ENCODE assay signal across 8 cellular contexts in the genomic region with DNA sequence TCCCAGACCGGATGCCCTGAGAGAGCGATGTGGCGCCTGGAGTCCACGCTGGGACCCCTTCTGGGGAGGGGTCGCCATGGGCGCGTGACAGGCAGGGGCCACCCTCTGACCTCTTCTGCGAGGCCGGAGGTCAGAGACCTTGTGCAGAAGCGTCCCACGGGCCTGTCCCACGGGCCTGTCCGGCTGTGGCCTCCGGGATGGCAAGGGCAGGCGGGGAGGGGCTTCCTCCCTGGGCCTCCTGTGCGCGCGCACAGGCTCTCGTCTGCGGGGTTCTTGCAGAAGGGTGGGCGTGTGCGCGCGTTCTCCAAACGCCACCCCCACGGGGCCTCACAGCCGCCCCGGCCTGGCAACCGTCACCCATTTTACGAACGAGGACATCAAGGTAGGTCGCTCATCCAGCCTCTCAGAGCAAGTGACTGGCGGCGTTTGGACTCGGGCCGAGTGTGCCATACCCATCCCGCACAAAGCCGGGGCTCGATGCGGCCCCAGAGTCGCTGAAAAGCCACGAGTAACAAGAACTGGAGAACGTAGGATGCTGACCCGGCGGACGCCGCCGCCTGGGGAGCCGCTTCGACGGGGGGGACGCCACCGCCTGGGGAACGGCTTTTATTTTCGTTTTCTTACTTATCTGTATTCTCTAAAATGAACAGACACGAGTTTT. TPM values are rescaled to one million over a fixed set of nuclear protein-coding genes. Genes with fewer than 3 reads are reported as not detected.
DNase-seq lines count a peak whose midpoint lies in the region; ATAC-seq and TF ChIP-seq lines count a peak whose summit lies in the region.

No MANE protein-coding gene starts in this region.

- CTCF ChIA-PET in BJ (lab: Yijun Ruan, JAX) = interaction anchor here (1.3 to 1.6 kb wide), 2 partner anchors 15 to 56 kb away, joined by 3 to 6 read pairs; no protein-coding TSS in a partner anchor

- H3K36me3 ChIP-seq in BJ (ENCODE audit: control insufficient read depth, insufficient read depth, low read length) = peaks cover 3% of the 10 kb centered on the region; the same call in 1 of the 2 replicates
- peaks cover 19% of the 10 kb centered on the region; the same call in 1 of the 2 replicates for H3K36me3 ChIP-seq in SK-N-MC (ENCODE audit: insufficient read depth, low read length)
- peaks cover 0 to under 1% (median 0%) of the 10 kb centered on the region in 5 donors for H3K36me3 ChIP-seq in subcutaneous abdominal adipose tissue (ENCODE audit: control insufficient read depth in 5 of 5, insufficient read depth in 5 of 5, low read length in 5 of 5)

- H3K27me3 ChIP-seq in BJ (ENCODE audit: control insufficient read depth, insufficient read depth, low read length) (no peaks in the 10 kb centered on the region), subcutaneous abdominal adipose tissue (ENCODE audit: control insufficient read depth in 5 of 5, insufficient read depth in 4 of 5, low read length in 5 of 5) (peaks cover 19 to 43% (median 36%) of the 10 kb centered on the region in 5 donors)

- H3K9me3 ChIP-seq in SK-N-MC (ENCODE audit: low read depth, low read length) (no peaks in the 10 kb centered on the region), subcutaneous abdominal adipose tissue (ENCODE audit: control insufficient read depth in 5 of 5, low read length in 5 of 5) (no peaks in the 10 kb centered on the region)

- peak; percentile 24 for ATAC-seq in GM19455 (IDR thresholded peaks at IDR 0.05; ENCODE audit: unreplicated experiment)
- ATAC-seq in GM21381 (IDR thresholded peaks at IDR 0.05; ENCODE audit: unreplicated experiment) = no peak

- POLR2A ChIA-PET in BJ (lab: Charles Lee) = no interaction called here

- peak overlapping the region; percentile 90 for H3K4me3 ChIP-seq in BJ (ENCODE audit: low read depth, low read length)
- peak overlapping the region; percentile 87 for H3K4me3 ChIP-seq in SK-N-MC
- H3K4me3 ChIP-seq in fibroblast of the aortic adventitia (ENCODE audit: low read depth, low read length) = peak overlapping the region; percentile 79
- H3K4me3 ChIP-seq in subcutaneous abdominal adipose tissue (ENCODE audit: low read depth in 1 of 5, low read length in 5 of 5) = peak overlapping the region in 4 of 5 donors; percentile 22 to 57 (median 51)

- peaks cover 0 to 21% (median 18%) of the 10 kb centered on the region in 5 donors for H3K4me1 ChIP-seq in subcutaneous abdominal adipose tissue (ENCODE audit: control insufficient read depth in 5 of 5, insufficient read depth in 5 of 5, low read length in 5 of 5)

- no peak for DNase-seq in BJ (ENCODE audit: low read depth)
- DNase-seq in SK-N-MC (ENCODE audit: low read depth, low spot score) = no peak
- peak; percentile 30 for DNase-seq in fibroblast of the aortic adventitia (ENCODE audit: low read depth)
- DNase-seq in DMS153 (lab: John Stamatoyannopoulos, UW) = no peak
- no peak for DNase-seq in medulla oblongata (ENCODE audit: extremely low spot score)

- TF ChIP-seq CTCF in BJ (IDR thresholded peaks at IDR 0.05; ENCODE audit: insufficient read depth, low read depth, low read length) (no peak), fibroblast of the aortic adventitia (IDR thresholded peaks at IDR 0.05; ENCODE audit: insufficient read depth, low read length) (no peak)

- H3K27ac ChIP-seq in SK-N-MC (peak overlapping the region; percentile 39), subcutaneous abdominal adipose tissue (ENCODE audit: low read depth, low read length) (no peak overlapping the region)

- H3K9ac ChIP-seq in SK-N-MC (ENCODE audit: insufficient read length) (peak overlapping the region; percentile 84), subcutaneous abdominal adipose tissue (ENCODE audit: low read length in 5 of 5) (no peak overlapping the region)

RNA-seq across cellular contexts. Expression of a gene that starts 0.9 kb away (rescaled TPM):
- 25.2 and 36.4 TPM in 2 replicates for polyA plus RNA-seq in BJ (2011; rRNA removed)
- polyA minus RNA-seq in BJ (2011; rRNA and poly(A)+ RNA removed) = 26.4 and 28.5 TPM in 2 replicates
- total RNA-seq in fibroblast of the aortic adventitia (ENCODE audit: low replicate concordance) = 8.8 and 31.9 TPM in 2 replicates

RNA-seq across cellular contexts. Expression of a gene that starts 51.0 kb away (rescaled TPM):
- polyA plus RNA-seq in BJ (2011; rRNA removed) = 153 and 200 TPM in 2 replicates
- 52.4 and 75.9 TPM in 2 replicates for polyA minus RNA-seq in BJ (2011; rRNA and poly(A)+ RNA removed)
- total RNA-seq in fibroblast of the aortic adventitia (ENCODE audit: low replicate concordance) = 59.1 and 83.7 TPM in 2 replicates
